In genomic region chr1:208467401-208467800, GRCh38 we compare ENCODE assay signal across 7 cellular contexts.
"Had no signal": no experiment of that assay in that cellular context is flagged by ENCODE, and none has a peak within 500 bp of the region (broad histone marks: within the 10 kb centered on the region; RNA-seq: fewer than 3 reads in every experiment).

No MANE protein-coding gene starts in this region.

- H3K4me1 Mint-ChIP-seq: IgD-negative memory B cell had no signal

- H3K4me3 ChIP-seq: K562 had no signal

- H3K36me3 Mint-ChIP-seq: IgD-negative memory B cell had no signal

- ATAC-seq: HepG2, K562 had no signal

- DNase-seq: IMR-90, KBM-7, KG1 had no signal

- H3K27ac ChIP-seq: HL-60 had no signal

- H3K9me3 Mint-ChIP-seq: IgD-negative memory B cell had no signal

- H3K4me3 Mint-ChIP-seq: IgD-negative memory B cell had no signal

- H3K27ac Mint-ChIP-seq: IgD-negative memory B cell had no signal
